20 cellular contexts compared by ENCODE assay signal in genomic region chr6:32815115-32815514, GRCh38. TPM values are rescaled to one million over a fixed set of nuclear protein-coding genes. Genes with fewer than 3 reads are reported as not detected.
DNase-seq lines count a peak whose midpoint lies in the region; ATAC-seq and TF ChIP-seq lines count a peak whose summit lies in the region.
"Had no signal": no experiment of that assay in that cellular context is flagged by ENCODE, and none has a peak within 500 bp of the region (broad histone marks: within the 10 kb centered on the region; RNA-seq: fewer than 3 reads in every experiment).

No MANE protein-coding gene starts in this region.

- TF ChIP-seq CTCF in foreskin keratinocyte (conservative IDR thresholded peaks at IDR 0.05) (no peak), PC-9 (conservative IDR thresholded peaks at IDR 0.05) (no peak)

- H2AFZ ChIP-seq in PC-9 = no peak overlapping the region

- BruUV-seq in PC-9 (replicated peaks; lab: Mats Ljungman, UMichigan) = no TSS peak

- peak; percentile 61 for DNase-seq in RPMI7951 (ENCODE audit: low read depth)
- peak; percentile 83 for DNase-seq in fibroblast of peridontal ligament (ENCODE audit: extremely low read depth)
- DNase-seq in skeletal muscle cell (ENCODE audit: low read depth) = peak; percentile 62
- no peak for DNase-seq in LoVo (ENCODE audit: low spot score)
- DNase-seq in foreskin keratinocyte = no peak
- no peak for DNase-seq in PC-9
- DNase-seq: Calu3; caudate nucleus; effector memory CD8-positive, alpha-beta T cell; NCI-H1436; stimulated activated naive CD4-positive, alpha-beta T cell treated with Interleukin-2 at 50 U/mL for 16 hours; T1000 had no signal

- no peak for ATAC-seq in HG02623 (IDR thresholded peaks at IDR 0.05; ENCODE audit: unreplicated experiment)
- ATAC-seq in foreskin keratinocyte = no peak
- ATAC-seq: effector memory CD8-positive, alpha-beta T cell had no signal

- H4K20me1 ChIP-seq in PC-9 (ENCODE audit: insufficient read depth) = no peaks in the 10 kb centered on the region

- H3F3A ChIP-seq in PC-9 (ENCODE audit: insufficient read depth, low read depth) = peaks cover 9% of the 10 kb centered on the region

- H3K27ac ChIP-seq in foreskin keratinocyte = no peak overlapping the region
- no peak overlapping the region for H3K27ac ChIP-seq in PC-9
- H3K27ac ChIP-seq: HL-60, KMS-11, SJSA1 had no signal

- H3K27me3 ChIP-seq in foreskin keratinocyte (no peaks in the 10 kb centered on the region), PC-9 (ENCODE audit: insufficient read depth, low read depth) (no peaks in the 10 kb centered on the region)
- H3K27me3 ChIP-seq: vagina had no signal

- H3K36me3 ChIP-seq in PC-9 (ENCODE audit: low read depth) = no peaks in the 10 kb centered on the region
- H3K36me3 ChIP-seq: SJSA1, vagina had no signal

- peak overlapping the region; percentile 33 for H3K4me3 ChIP-seq in GM08714 (ENCODE audit: low read length)
- H3K4me3 ChIP-seq in skeletal muscle cell (ENCODE audit: low read depth, low read length) = no peak overlapping the region
- no peak overlapping the region for H3K4me3 ChIP-seq in PC-9
- H3K4me3 ChIP-seq: SJSA1, vagina had no signal

- H3K9me2 ChIP-seq in PC-9 (ENCODE audit: insufficient read depth) = no peaks in the 10 kb centered on the region

- no peak overlapping the region for H3K4me2 ChIP-seq in PC-9
- H3K4me2 ChIP-seq: KMS-11 had no signal

- peaks cover 34% of the 10 kb centered on the region for H3K4me1 ChIP-seq in foreskin keratinocyte
- peaks cover 29% of the 10 kb centered on the region for H3K4me1 ChIP-seq in PC-9 (replicated peaks; ENCODE audit: insufficient read depth)
- H3K4me1 ChIP-seq: SJSA1 had no signal

- POLR2A ChIA-PET in PC-9 (lab: Charles Lee; ENCODE audit: unreplicated experiment) = no interaction called here

- CTCF ChIA-PET in PC-9 (lab: Charles Lee) = no interaction called here

- H3K79me2 ChIP-seq in PC-9 (ENCODE audit: low read depth) = no peaks in the 10 kb centered on the region

- H3K9me3 ChIP-seq in PC-9 (ENCODE audit: insufficient read depth, low read depth) = 0 out of 2 replicates have a peak, but pooled peaks cover 3% of the 10 kb centered on the region
- H3K9me3 ChIP-seq: SJSA1, vagina had no signal

- intact Hi-C loops in PC-9 (cut with micrococcal nuclease; ENCODE audit: unreplicated experiment) = no loop called here

RNA-seq across cellular contexts. Expression of gene HLA-DOB, which starts 1.7 kb away (rescaled TPM):
- 0.10 TPM in 1 of 2 replicates, not detected in the other for total RNA-seq in RPMI7951 (2014; rRNA removed; shearing (Covaris generic))
- total RNA-seq in foreskin keratinocyte (3.0 and 3.4 TPM in 2 replicates), PC-9 (2021) (3.4 and 4.3 TPM in 2 replicates)
- 3.0 and 3.5 TPM in 2 replicates for polyA plus RNA-seq in foreskin keratinocyte
- total RNA-seq: skeletal muscle tissue had no signal

RNA-seq across cellular contexts. Expression of gene TAP2, which starts 23.4 kb away (rescaled TPM):
- 15.1 and 18.3 TPM in 2 replicates for total RNA-seq in RPMI7951 (2014; rRNA removed; shearing (Covaris generic))
- total RNA-seq in foreskin keratinocyte (52.8 and 67.4 TPM in 2 replicates), PC-9 (2021) (70.6 and 91.2 TPM in 2 replicates)
- polyA plus RNA-seq in foreskin keratinocyte = 52.7 and 64.8 TPM in 2 replicates

RNA-seq across cellular contexts. Expression of gene PSMB8, which starts 28.7 kb away (rescaled TPM):
- 141 and 189 TPM in 2 replicates for total RNA-seq in RPMI7951 (2014; rRNA removed; shearing (Covaris generic))
- total RNA-seq in foreskin keratinocyte (88.1 and 89.7 TPM in 2 replicates), PC-9 (2021) (70.8 and 101 TPM in 2 replicates)
- 119 and 125 TPM in 2 replicates for polyA plus RNA-seq in foreskin keratinocyte

RNA-seq across cellular contexts. Expression of gene TAP1, which starts 38.4 kb away (rescaled TPM):
- 84.7 and 93.7 TPM in 2 replicates for total RNA-seq in RPMI7951 (2014; rRNA removed; shearing (Covaris generic))
- total RNA-seq in foreskin keratinocyte (77.4 and 79.2 TPM in 2 replicates), PC-9 (2021) (23.1 and 23.4 TPM in 2 replicates)
- 68.0 and 75.5 TPM in 2 replicates for polyA plus RNA-seq in foreskin keratinocyte

RNA-seq across cellular contexts. Expression of gene PSMB9, which starts 38.9 kb away (rescaled TPM):
- total RNA-seq in RPMI7951 (2014; rRNA removed; shearing (Covaris generic)) = 174 and 201 TPM in 2 replicates
- total RNA-seq in foreskin keratinocyte (33.9 and 44.1 TPM in 2 replicates), PC-9 (2021) (37.6 and 48.4 TPM in 2 replicates)
- 71.1 and 76.9 TPM in 2 replicates for polyA plus RNA-seq in foreskin keratinocyte
- total RNA-seq: mesothelial cell of epicardium had no signal

Comparison
In these comparisons a context has a peak if more than half of its experiments do, and no peak if none do; other contexts are left out.
1. DNase-seq: peak in RPMI7951 (single experiment), fibroblast of peridontal ligament (single experiment) and skeletal muscle cell (single experiment); none in LoVo (single experiment), foreskin keratinocyte (0 of 2) and PC-9 (0 of 2).